In genomic region chr12:113007166-113007565, GRCh38 we compare ENCODE assay signal across 16 cellular contexts. TPM values are rescaled to one million over a fixed set of nuclear protein-coding genes. Genes with fewer than 3 reads are reported as not detected.
DNase-seq lines count a peak whose midpoint lies in the region; ATAC-seq, FAIRE-seq and TF ChIP-seq lines count a peak whose summit lies in the region.
"Had no signal": no experiment of that assay in that cellular context is flagged by ENCODE, and none has a peak within 500 bp of the region (broad histone marks: within the 10 kb centered on the region; RNA-seq: fewer than 3 reads in every experiment).

No MANE protein-coding gene starts in this region.

- no peak for ATAC-seq in GM19452 (IDR thresholded peaks at IDR 0.05; ENCODE audit: unreplicated experiment)
- no peak for ATAC-seq in pancreas
- ATAC-seq: psoas muscle, T-helper 17 cell had no signal

- no peaks in the 10 kb centered on the region for H3K27me3 ChIP-seq in pancreas
- H3K27me3 ChIP-seq: stomach had no signal

- in situ Hi-C loops in astrocyte of the cerebellum (cut with HindIII; ENCODE audit: low sequenced_read_pairs) = no loop called here

- no peak overlapping the region for H3K27ac ChIP-seq in pancreas
- H3K27ac ChIP-seq: HL-60, psoas muscle, stomach had no signal

- H3K4me3 ChIP-seq in AG10803 (ENCODE audit: low read length) = no peak overlapping the region
- no peak overlapping the region for H3K4me3 ChIP-seq in astrocyte of the cerebellum (ENCODE audit: low read depth, low read length)
- no peak overlapping the region for H3K4me3 ChIP-seq in pancreas
- H3K4me3 ChIP-seq: psoas muscle, stomach had no signal

- WGBS in pancreas, 2 donors = 56 to 64% methylated on average over 4 of the region's 4 CpGs

- intact Hi-C loops in pancreas (cut with DNase I) = no loop called here

- no peaks in the 10 kb centered on the region for H3K9me3 ChIP-seq in pancreas

- no peaks in the 10 kb centered on the region for H3K4me1 ChIP-seq in pancreas
- H3K4me1 ChIP-seq: psoas muscle, stomach had no signal

- no peak for FAIRE-seq in pancreas (lab: Jason Lieb, UNC)

- DNase-seq in AG10803 (ENCODE audit: low read depth) (peak; percentile 54), HS-27A (ENCODE audit: low read depth) (peak; percentile 82), astrocyte of the cerebellum (ENCODE audit: low read depth) (peak; percentile 79), iris pigment epithelial cell (ENCODE audit: low read depth) (peak; percentile 69), CD1c-positive myeloid dendritic cell (ENCODE audit: extremely low spot score) (no peak), NCI-H345 treated with DMSO at 0.1 percent for 48 hours (lab: John Stamatoyannopoulos, UW; ENCODE audit: unreplicated experiment) (no peak), pancreas (no peak)
- DNase-seq: activated CD4-positive, alpha-beta T cell treated with anti-CD3 and anti-CD28 coated beads, Interleukin-2, amount 10 ng/mL, durations not matched to agents 7 days and 5 days; activated effector memory CD4-positive, alpha-beta T cell treated with Interleukin-2 at 50 U/mL for 16 hours; CD4-positive, alpha-beta memory T cell; NCI-H2227 treated with DMSO at 0.1 percent for 48 hours; psoas muscle; stomach; T-helper 17 cell had no signal

- TF ChIP-seq CTCF in AG10803 (conservative IDR thresholded peaks at IDR 0.05; ENCODE audit: low read length) (no peak), astrocyte of the cerebellum (IDR thresholded peaks at IDR 0.05; ENCODE audit: low read depth, low read length, missing control alignments) (no peak), pancreas (IDR thresholded peaks at IDR 0.05) (no peak)

- H3K36me3 ChIP-seq in pancreas = no peaks in the 10 kb centered on the region

RNA-seq across cellular contexts. Expression of gene OAS2, which starts 28.8 kb away (rescaled TPM):
- total RNA-seq in pancreas = 1 to 10 TPM in 5 of 6 donors, under 1 TPM in 1; 0.79 to 3.9 (median 1.4) TPM
- under 1 TPM; 0.84 to 0.94 TPM for polyA plus RNA-seq in pancreas

RNA-seq across cellular contexts. Expression of gene DTX1, which starts 49.4 kb away (rescaled TPM):
- 1 to 10 TPM; 3.5 to 8.1 (median 5.6) TPM for total RNA-seq in pancreas
- polyA plus RNA-seq in pancreas = 1 to 10 TPM; 4.0 to 6.1 TPM

Comparison
In these comparisons a context has a peak if more than half of its experiments do, and no peak if none do; other contexts are left out.
1. DNase-seq: peak in AG10803 (single experiment), HS-27A (single experiment), astrocyte of the cerebellum (single experiment) and iris pigment epithelial cell (single experiment); none in CD1c-positive myeloid dendritic cell (single experiment), NCI-H345 treated with DMSO at 0.1 percent for 48 hours (single experiment) and pancreas (0 of 6).